ENCODE assay signal across 14 cellular contexts in the genomic region with DNA sequence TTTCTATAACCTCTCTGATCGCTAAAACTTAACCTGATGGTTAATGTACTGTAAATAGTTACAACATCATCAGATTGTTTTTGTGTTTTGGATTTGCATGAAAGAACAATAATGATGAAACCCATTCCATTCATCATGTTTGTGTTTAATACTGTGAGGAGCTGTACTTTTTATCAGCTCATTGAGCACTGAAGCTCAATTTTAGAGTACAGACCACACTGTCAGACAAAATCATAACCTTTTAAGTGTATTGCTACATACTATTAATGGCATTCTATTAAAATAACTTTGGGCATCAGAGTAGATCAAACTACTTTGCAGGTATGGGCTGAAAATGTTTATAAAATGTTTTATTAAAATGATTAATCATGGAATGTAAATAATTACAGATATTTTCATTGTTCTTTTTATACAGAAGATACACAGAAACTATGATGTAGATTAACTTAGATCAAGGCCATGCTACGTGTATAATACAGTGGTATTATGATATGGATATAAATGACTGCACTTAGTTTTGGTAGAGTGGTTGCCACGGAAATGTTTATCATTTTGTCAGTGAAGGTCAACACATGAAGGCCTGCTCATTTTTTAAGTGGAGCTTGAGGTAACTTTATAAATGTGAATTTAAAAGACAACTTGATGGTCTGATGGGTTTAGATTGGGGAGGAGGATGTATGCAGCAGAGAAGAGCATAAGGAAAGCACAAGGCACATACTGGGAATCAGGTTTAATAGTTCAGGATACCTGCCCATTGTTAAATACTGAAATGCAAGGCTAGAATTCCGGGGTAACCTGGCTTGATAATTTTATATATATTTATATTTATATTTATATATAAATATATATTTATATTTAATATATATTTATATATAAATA. TPM values are rescaled to one million over a fixed set of nuclear protein-coding genes. Genes with fewer than 3 reads are reported as not detected.
DNase-seq lines count a peak whose midpoint lies in the region; ATAC-seq and TF ChIP-seq lines count a peak whose summit lies in the region.
"Had no signal": no experiment of that assay in that cellular context is flagged by ENCODE, and none has a peak within 500 bp of the region (broad histone marks: within the 10 kb centered on the region; RNA-seq: fewer than 3 reads in every experiment).

No MANE protein-coding gene starts in this region.

- 76 to 87% (median 82%) methylated on average over 4 of the region's 4 CpGs for WGBS in heart left ventricle, 4 donors

- no peak overlapping the region for H3K27ac ChIP-seq in CD8-positive, alpha-beta T cell (ENCODE audit: low read depth, low read length)
- H3K27ac ChIP-seq in coronary artery: no peak overlapping the region
- H3K27ac ChIP-seq in heart left ventricle: no peak overlapping the region
- H3K27ac ChIP-seq: heart right ventricle, SK-N-MC had no signal

- H3K4me1 Mint-ChIP-seq in CD8-positive, alpha-beta T cell (ENCODE audit: low read depth): no peaks in the 10 kb centered on the region
- H3K4me1 Mint-ChIP-seq: IgD-negative memory B cell had no signal

- no peaks in the 10 kb centered on the region for H3K27me3 ChIP-seq in CD8-positive, alpha-beta T cell (ENCODE audit: insufficient read depth, low read length)
- H3K27me3 ChIP-seq in heart left ventricle: no peaks in the 10 kb centered on the region
- H3K27me3 ChIP-seq: heart right ventricle had no signal

- ATAC-seq in CD8-positive, alpha-beta T cell: peak; percentile 23
- ATAC-seq in left colon (peak; percentile 26), heart left ventricle (no peak)

- DNase-seq in CD8-positive, alpha-beta T cell: no peak
- peak; percentile 60 for DNase-seq in SIG-M5 treated with dmso at 0.1 percent for 504 hours (lab: John Stamatoyannopoulos, UW; ENCODE audit: unreplicated experiment)
- no peak for DNase-seq in left colon
- DNase-seq in epidermal melanocyte (ENCODE audit: insufficient read length, low spot score): no peak
- DNase-seq in coronary artery (ENCODE audit: low spot score): no peak
- DNase-seq in heart left ventricle: no peak
- DNase-seq: activated CD4-positive, alpha-beta T cell treated with anti-CD3 and anti-CD28 coated beads, Interleukin-2, amount 50 U/mL, for 4 hours; DMS79; heart right ventricle; NCI-H446; stimulated activated CD4-positive, alpha-beta T cell treated with anti-CD3 and anti-CD28 coated beads, Interleukin-4, amount 100 ng/mL, for 24 hours had no signal

- intact Hi-C loops in CD8-positive, alpha-beta T cell (cut with DNase I, micrococcal nuclease): no loop called here
- intact Hi-C loops in left colon (cut with DNase I, micrococcal nuclease): no loop called here
- intact Hi-C loops in heart left ventricle (cut with DNase I): loop anchor here in 1 of 10 donors (10.0 kb wide), 1 partner anchor 1490 kb away; no protein-coding TSS in a partner anchor

- H3K9me3 Mint-ChIP-seq in CD8-positive, alpha-beta T cell: no peaks in the 10 kb centered on the region
- H3K9me3 Mint-ChIP-seq: IgD-negative memory B cell had no signal

- no peaks in the 10 kb centered on the region for H3K36me3 ChIP-seq in CD8-positive, alpha-beta T cell (ENCODE audit: insufficient read depth, low read length)
- no peaks in the 10 kb centered on the region for H3K36me3 ChIP-seq in heart left ventricle
- H3K36me3 ChIP-seq: heart right ventricle had no signal

- no peak for TF ChIP-seq EP300 in Ishikawa (IDR thresholded peaks at IDR 0.05; ENCODE audit: borderline replicate concordance)

- POLR2A ChIA-PET in CD8-positive, alpha-beta T cell (lab: Charles Lee): interaction anchor here (0.6 kb wide), 1 partner anchor 16 kb away, joined by 4 read pairs; no protein-coding TSS in a partner anchor

- no peak for TF ChIP-seq RAD21 in Ishikawa (IDR thresholded peaks at IDR 0.05; ENCODE audit: low read depth)

- no peak overlapping the region for H3K4me3 Mint-ChIP-seq in CD8-positive, alpha-beta T cell
- H3K4me3 Mint-ChIP-seq: IgD-negative memory B cell had no signal

- H3K27ac Mint-ChIP-seq in CD8-positive, alpha-beta T cell: peak overlapping the region; percentile 0
- H3K27ac Mint-ChIP-seq: IgD-negative memory B cell had no signal

- TF ChIP-seq POLR2A in heart left ventricle (IDR thresholded peaks at IDR 0.05): no peak

- no peaks in the 10 kb centered on the region for H3K4me1 ChIP-seq in CD8-positive, alpha-beta T cell (ENCODE audit: insufficient read depth, low read length)
- peaks cover 0 to 6% (median 0%) of the 10 kb centered on the region in 12 donors for H3K4me1 ChIP-seq in heart left ventricle

- CTCF ChIA-PET in CD8-positive, alpha-beta T cell (lab: Charles Lee): no interaction called here

- no peaks in the 10 kb centered on the region for H3K9me3 ChIP-seq in CD8-positive, alpha-beta T cell (ENCODE audit: low read length)
- no peaks in the 10 kb centered on the region for H3K9me3 ChIP-seq in heart left ventricle
- H3K9me3 ChIP-seq: heart right ventricle had no signal

- no peak overlapping the region for H3K4me3 ChIP-seq in CD8-positive, alpha-beta T cell (ENCODE audit: low read depth, low read length)
- H3K4me3 ChIP-seq in coronary artery: no peak overlapping the region
- no peak overlapping the region for H3K4me3 ChIP-seq in heart left ventricle
- H3K4me3 ChIP-seq: heart right ventricle, SK-N-MC had no signal

- no peak for TF ChIP-seq CTCF in CD8-positive, alpha-beta T cell (IDR thresholded peaks at IDR 0.05)
- no peak for TF ChIP-seq CTCF in coronary artery (IDR thresholded peaks at IDR 0.05)
- TF ChIP-seq CTCF in heart left ventricle (IDR thresholded peaks at IDR 0.05): no peak

- no peaks in the 10 kb centered on the region for H3K27me3 Mint-ChIP-seq in CD8-positive, alpha-beta T cell (ENCODE audit: low read depth)
- H3K27me3 Mint-ChIP-seq: IgD-negative memory B cell had no signal

- H3K36me3 Mint-ChIP-seq in CD8-positive, alpha-beta T cell: no peaks in the 10 kb centered on the region

TF ChIP-seq in Ishikawa, 13 proteins besides CTCF, POLR2A, EP300 and RAD21:
- TF ChIP-seq CREB1 (IDR thresholded peaks at IDR 0.05; ENCODE audit: low read depth) (no peak), CEBPB (IDR thresholded peaks at IDR 0.05) (0 out of 2 replicates have a peak, but pooled peaks have one; percentile 32)

RNA-seq across cellular contexts. Expression of gene BBS5, which starts 14.5 kb away (rescaled TPM):
- total RNA-seq in CD8-positive, alpha-beta T cell: 1 to 10 TPM; 2.1 to 2.7 TPM
- total RNA-seq in left colon: 1 to 10 TPM; 1.4 to 2.6 TPM
- 1 to 10 TPM; 6.5 to 9.5 (median 7.9) TPM for total RNA-seq in heart left ventricle
- 1 to 10 TPM; 4.4 to 9.0 TPM for polyA plus RNA-seq in heart left ventricle

RNA-seq across cellular contexts. Expression of gene KLHL41, which starts 44.8 kb away (rescaled TPM):
- total RNA-seq in CD8-positive, alpha-beta T cell: not detected
- total RNA-seq in left colon (under 1 TPM in 1 of 2 donors, not detected in 1; 0.25 TPM), heart left ventricle (100 to 1,000 TPM in 6 of 9 donors, 10 to 100 TPM in 3; 77.8 to 263 (median 112) TPM)
- 10 to 100 TPM; 48.4 to 52.9 TPM for polyA plus RNA-seq in heart left ventricle
- polyA plus RNA-seq: IgD-negative memory B cell had no signal

Comparison
In these comparisons a context has a peak if more than half of its experiments do, and no peak if none do; other contexts are left out.
1. ATAC-seq: peak in CD8-positive, alpha-beta T cell (single experiment) and left colon (single experiment); none in heart left ventricle (0 of 4).
2. RNA of gene KLHL41, which starts 44.8 kb away (total RNA-seq): 77.8 to 263 TPM in heart left ventricle; 0.25 TPM in left colon and not detected in CD8-positive, alpha-beta T cell; every median in the first group is over 10 times any median in the second.